Comparison of ENCODE assay signal across 9 cellular contexts in the genomic region with DNA sequence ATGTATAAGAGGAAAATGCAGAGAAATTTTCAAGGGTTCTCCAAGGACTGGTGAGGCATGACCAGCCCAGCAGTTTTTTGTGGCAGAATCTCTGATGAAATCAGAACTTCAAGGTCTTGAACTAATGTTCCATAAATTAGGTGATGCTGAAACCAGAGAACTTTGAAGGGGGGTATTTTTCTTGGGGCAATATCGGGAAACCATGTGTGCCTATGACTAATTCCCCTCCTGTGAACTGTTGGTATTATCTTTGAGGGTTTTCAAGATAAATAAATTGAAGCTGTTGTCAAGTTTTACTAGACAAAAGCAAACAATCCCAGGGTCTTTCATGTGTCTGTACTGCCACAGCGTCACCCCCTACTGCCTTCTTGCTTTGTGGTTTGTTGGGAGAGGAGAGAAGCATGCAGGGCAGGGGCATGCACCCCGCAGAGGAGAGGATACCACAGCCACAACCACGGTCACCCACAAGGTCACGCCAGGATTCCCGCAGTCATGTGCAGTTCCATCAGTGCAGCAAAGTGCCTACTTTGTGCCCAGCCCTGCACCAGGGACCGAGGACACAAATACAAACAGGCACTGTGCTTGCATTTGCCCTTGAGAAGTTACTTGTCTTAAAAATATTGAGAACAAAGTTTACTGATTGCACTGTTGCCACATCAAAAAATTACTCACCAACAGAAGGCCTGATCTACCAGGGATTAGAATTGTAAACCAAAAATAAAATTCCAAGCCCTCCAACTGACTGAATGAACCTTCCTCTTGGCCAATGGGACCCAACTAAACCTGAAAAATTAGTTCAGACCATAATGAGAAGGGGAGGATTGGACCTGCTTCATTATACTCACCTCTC.
A peak's percentile ranks its signal among the peaks of the same experiment; 100 is the strongest.
DNase-seq lines count a peak whose midpoint lies in the region; ATAC-seq lines count a peak whose summit lies in the region.
"Had no signal": no experiment of that assay in that cellular context is flagged by ENCODE, and none has a peak within 500 bp of the region (broad histone marks: within the 10 kb centered on the region; RNA-seq: fewer than 3 reads in every experiment).

No MANE protein-coding gene starts in this region.

- POLR2A ChIA-PET in activated CD4-positive, alpha-beta T cell treated with anti-CD3 and anti-CD28 coated beads, Interleukin-2, amount 10 ng/mL, durations not matched to agents 7 days and 5 days (lab: Charles Lee) = no interaction called here

- H3K4me3 ChIP-seq in CD4-positive, CD25-positive, alpha-beta regulatory T cell (ENCODE audit: low read depth, low read length) = no peak overlapping the region
- H3K4me3 ChIP-seq: spleen had no signal

- peak overlapping the region in 2 of 3 donors; percentile 32 to 74 for H3K27ac Mint-ChIP-seq in CD4-positive, CD25-positive, alpha-beta regulatory T cell
- peak overlapping the region; percentile 74 for H3K27ac Mint-ChIP-seq in activated CD4-positive, alpha-beta T cell treated with anti-CD3 and anti-CD28 coated beads, Interleukin-2, amount 10 ng/mL, durations not matched to agents 7 days and 5 days

- H3K27me3 Mint-ChIP-seq in CD4-positive, CD25-positive, alpha-beta regulatory T cell = no peaks in the 10 kb centered on the region
- H3K27me3 Mint-ChIP-seq in activated CD4-positive, alpha-beta T cell treated with anti-CD3 and anti-CD28 coated beads, Interleukin-2, amount 10 ng/mL, durations not matched to agents 7 days and 5 days = no peaks in the 10 kb centered on the region

- H3K9me3 ChIP-seq in CD4-positive, CD25-positive, alpha-beta regulatory T cell (ENCODE audit: control insufficient read depth in 2 of 2, low read length in 2 of 2) = peaks cover 0 to 2% of the 10 kb centered on the region in 2 experiments

- H3K4me1 ChIP-seq in CD4-positive, CD25-positive, alpha-beta regulatory T cell (ENCODE audit: control insufficient read depth, insufficient read depth, low read length, poor library complexity, severe bottlenecking) = peaks cover 27% of the 10 kb centered on the region

- no peaks in the 10 kb centered on the region for H3K27me3 ChIP-seq in CD4-positive, CD25-positive, alpha-beta regulatory T cell (ENCODE audit: control insufficient read depth, insufficient read depth, low read length)
- H3K27me3 ChIP-seq: spleen had no signal

- ATAC-seq in CD4-positive, CD25-positive, alpha-beta regulatory T cell (ENCODE audit: low read depth in 2 of 2) = peak; percentile 22 to 29

- H3K36me3 Mint-ChIP-seq in CD4-positive, CD25-positive, alpha-beta regulatory T cell = no peaks in the 10 kb centered on the region
- peaks cover 11% of the 10 kb centered on the region for H3K36me3 Mint-ChIP-seq in activated CD4-positive, alpha-beta T cell treated with anti-CD3 and anti-CD28 coated beads, Interleukin-2, amount 10 ng/mL, durations not matched to agents 7 days and 5 days (ENCODE audit: low read depth)

- CTCF ChIA-PET in activated CD4-positive, alpha-beta T cell treated with anti-CD3 and anti-CD28 coated beads, Interleukin-2, amount 10 ng/mL, durations not matched to agents 7 days and 5 days (lab: Charles Lee) = no interaction called here

- H3K36me3 ChIP-seq in CD4-positive, CD25-positive, alpha-beta regulatory T cell (ENCODE audit: control insufficient read depth, insufficient read depth, low read length) = no peaks in the 10 kb centered on the region
- H3K36me3 ChIP-seq: spleen had no signal

- H3K27ac ChIP-seq in CD4-positive, CD25-positive, alpha-beta regulatory T cell (ENCODE audit: insufficient read depth, low read length, poor library complexity, severe bottlenecking) = no peak overlapping the region
- H3K27ac ChIP-seq: spleen had no signal

- H3K9me3 Mint-ChIP-seq in CD4-positive, CD25-positive, alpha-beta regulatory T cell = peaks cover 0 to 2% (median 0%) of the 10 kb centered on the region in 7 donors
- H3K9me3 Mint-ChIP-seq in activated CD4-positive, alpha-beta T cell treated with anti-CD3 and anti-CD28 coated beads, Interleukin-2, amount 10 ng/mL, durations not matched to agents 7 days and 5 days = peaks cover 10% of the 10 kb centered on the region

- peaks cover 3 to 43% (median 31%) of the 10 kb centered on the region in 4 donors for H3K4me1 Mint-ChIP-seq in CD4-positive, CD25-positive, alpha-beta regulatory T cell
- H3K4me1 Mint-ChIP-seq in activated CD4-positive, alpha-beta T cell treated with anti-CD3 and anti-CD28 coated beads, Interleukin-2, amount 10 ng/mL, durations not matched to agents 7 days and 5 days = peaks cover 39% of the 10 kb centered on the region

- DNase-seq in CD4-positive, CD25-positive, alpha-beta regulatory T cell = no peak
- DNase-seq in HK-2 (ENCODE audit: unreplicated experiment) (peak; percentile 35), iris pigment epithelial cell (ENCODE audit: low read depth) (peak; percentile 98), HuH-7.5 (ENCODE audit: low spot score) (no peak), NCI-H1436 (lab: John Stamatoyannopoulos, UW) (no peak), DMS 273 (lab: John Stamatoyannopoulos, UW; ENCODE audit: unreplicated experiment) (no peak), NCI-H146 treated with DMSO at 0.1 percent for 48 hours (lab: John Stamatoyannopoulos, UW; ENCODE audit: unreplicated experiment) (no peak)
- peak; percentile 27 for DNase-seq in activated CD4-positive, alpha-beta T cell treated with anti-CD3 and anti-CD28 coated beads, Interleukin-2, amount 10 ng/mL, durations not matched to agents 7 days and 5 days
- DNase-seq: spleen had no signal

- H3K4me3 Mint-ChIP-seq in CD4-positive, CD25-positive, alpha-beta regulatory T cell = peak overlapping the region; percentile 18 to 69 (median 26)
- H3K4me3 Mint-ChIP-seq in activated CD4-positive, alpha-beta T cell treated with anti-CD3 and anti-CD28 coated beads, Interleukin-2, amount 10 ng/mL, durations not matched to agents 7 days and 5 days = no peak overlapping the region

Comparison
In these comparisons a context has a peak if more than half of its experiments do, and no peak if none do; other contexts are left out.
1. DNase-seq: peak in HK-2 (single experiment), activated CD4-positive, alpha-beta T cell treated with anti-CD3 and anti-CD28 coated beads, Interleukin-2, amount 10 ng/mL, durations not matched to agents 7 days and 5 days (single experiment) and iris pigment epithelial cell (single experiment); none in CD4-positive, CD25-positive, alpha-beta regulatory T cell (0 of 3), HuH-7.5 (single experiment), NCI-H1436 (single experiment), DMS 273 (single experiment) and NCI-H146 treated with DMSO at 0.1 percent for 48 hours (single experiment).